8 cellular contexts compared by ENCODE assay signal in the genomic region with DNA sequence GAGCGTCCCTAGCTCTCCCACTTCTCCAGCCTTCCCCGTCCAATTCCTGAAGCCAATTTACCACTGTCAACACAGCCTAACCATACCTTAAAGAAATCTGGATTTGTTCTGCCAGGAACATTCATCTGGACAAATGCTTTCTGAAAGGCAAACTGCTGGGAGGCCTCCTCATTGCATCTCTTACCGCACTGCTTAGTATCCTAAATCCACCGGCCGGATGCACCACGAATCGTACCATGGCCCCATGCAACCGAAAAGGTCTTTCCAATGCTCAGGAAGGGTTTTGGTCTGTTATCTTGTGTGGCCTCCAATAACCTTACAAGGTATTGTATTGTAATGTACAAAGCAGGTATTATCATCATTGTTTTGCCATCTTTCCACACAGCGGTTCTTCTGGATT. TPM values are rescaled to one million over a fixed set of nuclear protein-coding genes. Genes with fewer than 3 reads are reported as not detected.
DNase-seq lines count a peak whose midpoint lies in the region; ATAC-seq, FAIRE-seq and TF ChIP-seq lines count a peak whose summit lies in the region.

No MANE protein-coding gene starts in this region.

- BruUV-seq in GM12878 (replicated peaks; lab: Mats Ljungman, UMichigan), result TSS peak; percentile 16

- WGBS in GM12878 (ENCODE audit: insufficient coverage, insufficient replicate concordance, low lambda C conversion rate, missing lambda C conversion rate), result 92% methylated on average over 9 of the region's 9 CpGs
- WGBS in mesenchymal stem cell, result 85% methylated on average over 8 of the region's 9 CpGs
- 94% methylated on average over 9 of the region's 9 CpGs for WGBS in thymus

- peak overlapping the region; percentile 88 for H3K4me3 Mint-ChIP-seq in activated CD4-positive, alpha-beta T cell treated with anti-CD3 and anti-CD28 coated beads, Interleukin-2, amount 10 ng/mL, durations not matched to agents 24 days and 14 days

- H3K27ac ChIP-seq in GM12878 (ENCODE audit: control insufficient read depth, insufficient read depth), result peak overlapping the region; percentile 99; the same call in 1 of the 2 replicates
- H3K27ac ChIP-seq in mesenchymal stem cell (ENCODE audit: low read length, poor library complexity, severe bottlenecking), result peak overlapping the region; percentile 99
- H3K27ac ChIP-seq in thymus (ENCODE audit: low read depth), result peak overlapping the region; percentile 99

- H3K4me1 Mint-ChIP-seq in activated CD4-positive, alpha-beta T cell treated with anti-CD3 and anti-CD28 coated beads, Interleukin-2, amount 10 ng/mL, durations not matched to agents 24 days and 14 days, result peaks cover 83% of the 10 kb centered on the region

- H3K27me3 Mint-ChIP-seq in activated CD4-positive, alpha-beta T cell treated with anti-CD3 and anti-CD28 coated beads, Interleukin-2, amount 10 ng/mL, durations not matched to agents 24 days and 14 days, result no peaks in the 10 kb centered on the region

- H3K27me3 ChIP-seq in GM12878 (replicated peaks in 1 of 2; ENCODE audit: control insufficient read depth in 2 of 2, insufficient read depth in 2 of 2, low read length in 1 of 2), result no peaks in the 10 kb centered on the region
- H3K27me3 ChIP-seq in mesenchymal stem cell (ENCODE audit: control insufficient read depth in 1 of 2, insufficient read depth in 1 of 2, low read length in 2 of 2), result no peaks in the 10 kb centered on the region
- H3K27me3 ChIP-seq in thymus (ENCODE audit: control insufficient read depth, insufficient read depth), result no peaks in the 10 kb centered on the region

- no peak overlapping the region for H3K23ac ChIP-seq in mesenchymal stem cell (ENCODE audit: low read length in 2 of 2)

- H3K27ac Mint-ChIP-seq in activated CD4-positive, alpha-beta T cell treated with anti-CD3 and anti-CD28 coated beads, Interleukin-2, amount 10 ng/mL, durations not matched to agents 24 days and 14 days, result peak overlapping the region; percentile 99

- no peaks in the 10 kb centered on the region for H3K9me3 ChIP-seq in GM12878 (replicated peaks; ENCODE audit: control insufficient read depth, insufficient read depth, low read length)
- no peaks in the 10 kb centered on the region for H3K9me3 ChIP-seq in mesenchymal stem cell (ENCODE audit: control insufficient read depth, low read length)
- H3K9me3 ChIP-seq in thymus (ENCODE audit: control insufficient read depth), result no peaks in the 10 kb centered on the region

- H3K9ac ChIP-seq in GM12878 (ENCODE audit: control insufficient read depth, insufficient read depth, low read length) (no peak overlapping the region), mesenchymal stem cell (ENCODE audit: low read length) (no peak overlapping the region)

- H3K4me3 ChIP-seq in GM12878 (peak overlapping the region; percentile 33; the same call in 1 of the 2 replicates), mesenchymal stem cell (ENCODE audit: insufficient read depth in 1 of 2, low read depth in 1 of 2, low read length in 2 of 2) (no peak overlapping the region), thymus (ENCODE audit: low read length) (no peak overlapping the region)

- H3K79me1 ChIP-seq in mesenchymal stem cell (replicated peaks; ENCODE audit: low read length, poor library complexity, severe bottlenecking), result no peaks in the 10 kb centered on the region

- H2BK120ac ChIP-seq in mesenchymal stem cell (ENCODE audit: low read depth, low read length), result peak overlapping the region; percentile 65

- TF ChIP-seq POLR2A in GM12878 (IDR thresholded peaks at IDR 0.05; ENCODE audit: low read depth, low read length), result no peak

- no peak for FAIRE-seq in GM12878 (lab: Jason Lieb, UNC)

- H4K91ac ChIP-seq in mesenchymal stem cell (ENCODE audit: low read length), result peak overlapping the region; percentile 99

- peaks cover 59% of the 10 kb centered on the region for H3K4me1 ChIP-seq in GM12878 (ENCODE audit: control insufficient read depth, insufficient read depth, low read length)
- peaks cover 84% of the 10 kb centered on the region for H3K4me1 ChIP-seq in mesenchymal stem cell (ENCODE audit: control insufficient read depth, insufficient read depth, low read depth, low read length)
- peaks cover 58% of the 10 kb centered on the region for H3K4me1 ChIP-seq in thymus (ENCODE audit: control insufficient read depth, insufficient read depth, low read length)

- peak overlapping the region; percentile 86 for H4K8ac ChIP-seq in mesenchymal stem cell (ENCODE audit: low read length)

- SMC1A ChIA-PET in GM12878 (lab: Charles Lee; ENCODE audit: uncharacterized antibody, unreplicated experiment), result interaction anchor here (2.0 to 2.1 kb wide), 2 partner anchors 12 to 28 kb away, joined by 5 to 7 read pairs; no protein-coding TSS in a partner anchor

- peaks cover 79% of the 10 kb centered on the region for H3K36me3 Mint-ChIP-seq in activated CD4-positive, alpha-beta T cell treated with anti-CD3 and anti-CD28 coated beads, Interleukin-2, amount 10 ng/mL, durations not matched to agents 24 days and 14 days (ENCODE audit: low read depth)

- peaks cover 40 to 57% of the 10 kb centered on the region in 2 experiments for H3K36me3 ChIP-seq in GM12878 (ENCODE audit: control insufficient read depth in 2 of 2, insufficient read depth in 2 of 2, low read length in 1 of 2)
- peaks cover 64 to 78% of the 10 kb centered on the region in 2 experiments for H3K36me3 ChIP-seq in mesenchymal stem cell (ENCODE audit: control insufficient read depth in 1 of 2, insufficient read depth in 2 of 2, low read depth in 1 of 2, low read length in 2 of 2)
- H3K36me3 ChIP-seq in thymus (ENCODE audit: control insufficient read depth, insufficient read depth), result peaks cover 65% of the 10 kb centered on the region

- peak overlapping the region; percentile 69 to 94 for H3K4ac ChIP-seq in mesenchymal stem cell (ENCODE audit: low read depth in 1 of 2, low read length in 2 of 2)

- H2AFZ ChIP-seq in GM12878 (ENCODE audit: control insufficient read depth, low read depth, low read length), result no peak overlapping the region
- H2AFZ ChIP-seq in mesenchymal stem cell (ENCODE audit: low read depth, low read length), result no peak overlapping the region

- H3K9me3 Mint-ChIP-seq in activated CD4-positive, alpha-beta T cell treated with anti-CD3 and anti-CD28 coated beads, Interleukin-2, amount 10 ng/mL, durations not matched to agents 24 days and 14 days, result no peaks in the 10 kb centered on the region

- TF ChIP-seq CTCF in GM12878 (IDR thresholded peaks at IDR 0.05 in 2 of 3, conservative IDR thresholded peaks at IDR 0.05 in 1 of 3; ENCODE audit: control insufficient read depth in 2 of 3, extremely low read depth in 1 of 3, insufficient read depth in 1 of 3, low read depth in 3 of 3, low read length in 3 of 3), result no peak

- POLR2A ChIA-PET in GM12878 (lab: Charles Lee), result no interaction called here

- H2BK15ac ChIP-seq in mesenchymal stem cell (ENCODE audit: low read depth, poor library complexity, severe bottlenecking), result no peak overlapping the region

- H3K18ac ChIP-seq in mesenchymal stem cell (ENCODE audit: low read depth in 1 of 2, low read length in 2 of 2), result peak overlapping the region; percentile 75 to 95

- H3K14ac ChIP-seq in mesenchymal stem cell (ENCODE audit: low read length in 2 of 2), result peak overlapping the region in 1 of 2 experiments; percentile 80

- H3K79me2 ChIP-seq in GM12878 (ENCODE audit: control insufficient read depth, insufficient read depth, low read length), result peaks cover 63% of the 10 kb centered on the region

- no peak for TF ChIP-seq RAD21 in GM12878 (IDR thresholded peaks at IDR 0.05; ENCODE audit: insufficient read depth, low read depth, low read length)

- CTCF ChIA-PET in GM12878 (lab: Yijun Ruan, JAX), result interaction anchor here (2.1 to 3.5 kb wide), 2 partner anchors 49 to 140 kb away, joined by 5 to 17 read pairs; no protein-coding TSS in a partner anchor

- H2AK5ac ChIP-seq in mesenchymal stem cell (ENCODE audit: low read length, severe bottlenecking), result peak overlapping the region; percentile 99

- H3K4me2 ChIP-seq in GM12878 (ENCODE audit: control insufficient read depth, insufficient read depth), result no peak overlapping the region
- H3K4me2 ChIP-seq in mesenchymal stem cell (ENCODE audit: low read length, poor library complexity, severe bottlenecking), result no peak overlapping the region

- peak overlapping the region; percentile 12 to 71 for H2BK12ac ChIP-seq in mesenchymal stem cell (ENCODE audit: low read length in 2 of 2)

- no peak for ATAC-seq in GM12878

- in situ Hi-C loops in GM12878 (cut with MboI), result no loop called here

- intact Hi-C loops in activated CD4-positive, alpha-beta T cell treated with anti-CD3 and anti-CD28 coated beads, Interleukin-2, amount 10 ng/mL, durations not matched to agents 24 days and 14 days (cut with micrococcal nuclease), result loop anchor here (10.0 kb wide), 1 partner anchor 905 kb away; no protein-coding TSS in a partner anchor
- intact Hi-C loops in GM12878 (cut with micrococcal nuclease; ENCODE audit: unreplicated experiment), result loop anchor here (5.0 kb wide), 1 partner anchor 122 kb away; no protein-coding TSS in a partner anchor

- no peaks in the 10 kb centered on the region for H4K20me1 ChIP-seq in GM12878 (ENCODE audit: control insufficient read depth, insufficient read depth)

- DNase-seq in activated CD4-positive, alpha-beta T cell treated with anti-CD3 and anti-CD28 coated beads, Interleukin-2, amount 10 ng/mL, durations not matched to agents 24 days and 14 days, result no peak
- DNase-seq in activated CD4-positive, alpha-beta T cell treated with anti-CD3 and anti-CD28 coated beads for 1 hour, result no peak
- DNase-seq in GM12878 (ENCODE audit: low read depth, low spot score) (no peak), mesenchymal stem cell (no peak), middle frontal gyrus (ENCODE audit: extremely low spot score, low spot score) (no peak), NAMALWA (ENCODE audit: low spot score) (no peak)
- DNase-seq in stimulated activated CD4-positive, alpha-beta T cell treated with anti-CD3 and anti-CD28 coated beads, Interleukin-2, amount 100 ng/mL, for 48 hours, result no peak

- peak overlapping the region; percentile 97 for H2BK5ac ChIP-seq in mesenchymal stem cell (ENCODE audit: low read depth, low read length, poor library complexity, severe bottlenecking)

- no peak for TF ChIP-seq EP300 in GM12878 (IDR thresholded peaks at IDR 0.05; ENCODE audit: borderline replicate concordance in 1 of 2, control insufficient read depth in 1 of 2, low read depth in 2 of 2, low read length in 2 of 2)

- RAD21 ChIA-PET in GM12878 (lab: Charles Lee; ENCODE audit: unreplicated experiment), result no interaction called here

RNA-seq across cellular contexts. Expression of a gene that starts 57.6 kb away (rescaled TPM):
- 625 and 633 TPM in 2 replicates for total RNA-seq in activated CD4-positive, alpha-beta T cell treated with anti-CD3 and anti-CD28 coated beads, Interleukin-2, amount 10 ng/mL, durations not matched to agents 24 days and 14 days
- total RNA-seq in GM12878 (2013; cell fraction: nucleolus; rRNA removed), result 209 and 215 TPM in 2 replicates
- 185 and 216 TPM in 2 replicates for total RNA-seq in GM12878 (2014; rRNA removed)
- total RNA-seq in GM12878 (2014; rRNA removed; fragmentation: Illumina TruSeq; extraction: Trizol), result 82.8 and 83.1 TPM in 2 replicates
- 497 and 525 TPM in 2 replicates for total RNA-seq in GM12878 (2021)
- 79.9 TPM for polyA plus RNA-seq in GM12878 (2011; ENCODE audit: low read depth)
- 42.4 and 98.6 TPM in 2 replicates for polyA plus RNA-seq in GM12878 (2011; rRNA removed)
- polyA plus RNA-seq in GM12878 (2011; cell fraction: cytosol; rRNA removed), result 51.0 and 59.8 TPM in 2 replicates
- 91.7 and 127 TPM in 2 replicates for polyA plus RNA-seq in GM12878 (2011; cell fraction: nucleus; rRNA removed)
- 154 and 166 TPM in 2 replicates for polyA plus RNA-seq in GM12878 (2012)
- polyA plus RNA-seq in GM12878 (2014; fragmentation: Illumina TruSeq; extraction: Trizol), result 123 and 125 TPM in 2 replicates
- polyA plus RNA-seq in GM12878 (2014; fragmentation: Nextera tagmentation; extraction: Ambion mirVana), result 1 to 10 TPM; 5.1 to 8.1 TPM
- polyA plus RNA-seq in GM12878 (2014; rRNA removed), result 165 and 198 TPM in 2 replicates
- polyA plus RNA-seq in GM12878 (2016; fragmentation: Nextera tagmentation; extraction: Ambion mirVana), result 100 to 1,000 TPM; 228 to 236 TPM
- 168 and 298 TPM in 2 replicates for polyA minus RNA-seq in GM12878 (2011; rRNA and poly(A)+ RNA removed)
- 91.7 and 100 TPM in 2 replicates for polyA minus RNA-seq in GM12878 (2011; cell fraction: cytosol; rRNA and poly(A)+ RNA removed)
- polyA minus RNA-seq in GM12878 (2011; cell fraction: nucleus; rRNA and poly(A)+ RNA removed), result 54.6 and 83.0 TPM in 2 replicates
- 369 TPM for polyA plus RNA-seq in mesenchymal stem cell (2013, experiment 1 of 2)
- polyA plus RNA-seq in mesenchymal stem cell (2013, experiment 2 of 2), result 336 TPM
- 155 TPM for polyA plus RNA-seq in thymus
